21 cellular contexts compared by ENCODE assay signal in genomic region chr16:11774065-11774626, GRCh38. TPM values are rescaled to one million over a fixed set of nuclear protein-coding genes. Genes with fewer than 3 reads are reported as not detected.
DNase-seq lines count a peak whose midpoint lies in the region; ATAC-seq, FAIRE-seq and TF ChIP-seq lines count a peak whose summit lies in the region.
"Had no signal": no experiment of that assay in that cellular context is flagged by ENCODE, and none has a peak within 500 bp of the region (broad histone marks: within the 10 kb centered on the region; RNA-seq: fewer than 3 reads in every experiment).

No MANE protein-coding gene starts in this region.

- DNase-seq in activated T-cell treated with anti-CD3 and anti-CD28 coated beads, Interleukin-2, amount 50 U/mL, for 24 hours, result no peak
- DNase-seq in activated T-cell treated with anti-CD3 and anti-CD28 coated beads, Interleukin-2, amount 50 U/mL, for 1 hour, result no peak
- DNase-seq in GM12891 (ENCODE audit: insufficient read length, low spot score) (no peak), Karpas-422 (no peak), memory B cell (ENCODE audit: low spot score in 2 of 2) (no peak), nephron progenitor cell (no peak)
- DNase-seq: activated CD4-positive, alpha-beta T cell treated with anti-CD3 and anti-CD28 coated beads, Interleukin-2, amount 10 ng/mL, durations not matched to agents 7 days and 5 days; activated naive CD4-positive, alpha-beta T cell treated with anti-CD3 and anti-CD28 coated beads, Interleukin-2, amount 10 ng/mL, durations not matched to agents 7 days and 5 days; aorta; mammary epithelial cell; NCI-H1048; NCI-H187 treated with DMSO at 0.1 percent for 48 hours; Right ventricle myocardium superior; stimulated activated CD4-positive, alpha-beta T cell treated with anti-CD3 and anti-CD28 coated beads, Interleukin-4, amount 100 ng/mL, for 1 hour; upper lobe of left lung had no signal

- H3K9me3 Mint-ChIP-seq in activated T-cell treated with anti-CD3 and anti-CD28 coated beads, Interleukin-2, amount 50 U/mL, for 24 hours, result no peaks in the 10 kb centered on the region
- H3K9me3 Mint-ChIP-seq in memory B cell, result no peaks in the 10 kb centered on the region
- H3K9me3 Mint-ChIP-seq in nephron progenitor cell, result no peaks in the 10 kb centered on the region
- H3K9me3 Mint-ChIP-seq: activated CD4-positive, alpha-beta T cell treated with anti-CD3 and anti-CD28 coated beads, Interleukin-2, amount 10 ng/mL, durations not matched to agents 7 days and 5 days; activated naive CD4-positive, alpha-beta T cell treated with anti-CD3 and anti-CD28 coated beads, Interleukin-2, amount 10 ng/mL, durations not matched to agents 7 days and 5 days; dendritic cell treated with granulocyte-macrophage colony-stimulating factor and Interleukin-4, amounts not matched to agents 40 ng/mL and 50 ng/mL, for 4 days had no signal

- peaks cover 11% of the 10 kb centered on the region for H3K4me1 Mint-ChIP-seq in activated T-cell treated with anti-CD3 and anti-CD28 coated beads, Interleukin-2, amount 50 U/mL, for 24 hours (ENCODE audit: low read depth)
- H3K4me1 Mint-ChIP-seq in memory B cell, result peaks cover 5% of the 10 kb centered on the region
- H3K4me1 Mint-ChIP-seq in nephron progenitor cell, result no peaks in the 10 kb centered on the region

- ATAC-seq in memory B cell (ENCODE audit: low read depth), result no peak
- no peak for ATAC-seq in HG03045 (IDR thresholded peaks at IDR 0.05; ENCODE audit: unreplicated experiment)
- ATAC-seq in GM18502 (IDR thresholded peaks at IDR 0.05; ENCODE audit: poor library complexity, unreplicated experiment), result no peak
- ATAC-seq: A549 had no signal

- H3K27ac ChIP-seq in Karpas-422 (ENCODE audit: low read length), result 0 out of 2 replicates have a peak overlapping the region, but pooled peaks have one; percentile 30
- H3K27ac ChIP-seq: A549, upper lobe of left lung had no signal

- H3K36me3 Mint-ChIP-seq in activated T-cell treated with anti-CD3 and anti-CD28 coated beads, Interleukin-2, amount 50 U/mL, for 24 hours (ENCODE audit: low read depth), result peaks cover 88% of the 10 kb centered on the region
- peaks cover 16% of the 10 kb centered on the region for H3K36me3 Mint-ChIP-seq in memory B cell
- H3K36me3 Mint-ChIP-seq in nephron progenitor cell (ENCODE audit: low read depth), result peaks cover 62% of the 10 kb centered on the region

- H3K79me2 ChIP-seq in Karpas-422 (ENCODE audit: low read length), result peaks cover 23% of the 10 kb centered on the region

- H3K4me3 Mint-ChIP-seq in activated T-cell treated with anti-CD3 and anti-CD28 coated beads, Interleukin-2, amount 50 U/mL, for 24 hours, result no peak overlapping the region
- no peak overlapping the region for H3K4me3 Mint-ChIP-seq in memory B cell
- H3K4me3 Mint-ChIP-seq in nephron progenitor cell, result no peak overlapping the region
- H3K4me3 Mint-ChIP-seq: activated CD4-positive, alpha-beta T cell treated with anti-CD3 and anti-CD28 coated beads, Interleukin-2, amount 10 ng/mL, durations not matched to agents 7 days and 5 days; activated naive CD4-positive, alpha-beta T cell treated with anti-CD3 and anti-CD28 coated beads, Interleukin-2, amount 10 ng/mL, durations not matched to agents 7 days and 5 days; dendritic cell treated with granulocyte-macrophage colony-stimulating factor and Interleukin-4, amounts not matched to agents 40 ng/mL and 50 ng/mL, for 4 days had no signal

- H3K36me3 ChIP-seq in Karpas-422 (ENCODE audit: insufficient read depth, low read length), result peaks cover 33% of the 10 kb centered on the region; the same call in 1 of the 2 replicates

- no peak for TF ChIP-seq CTCF in nephron progenitor cell (IDR thresholded peaks at IDR 0.05)

- no peaks in the 10 kb centered on the region for H3K27me3 Mint-ChIP-seq in activated T-cell treated with anti-CD3 and anti-CD28 coated beads, Interleukin-2, amount 50 U/mL, for 24 hours
- H3K27me3 Mint-ChIP-seq in memory B cell (no peaks in the 10 kb centered on the region), nephron progenitor cell (ENCODE audit: low read depth, poor library complexity) (no peaks in the 10 kb centered on the region)
- H3K27me3 Mint-ChIP-seq: activated CD4-positive, alpha-beta T cell treated with anti-CD3 and anti-CD28 coated beads, Interleukin-2, amount 10 ng/mL, durations not matched to agents 7 days and 5 days; activated naive CD4-positive, alpha-beta T cell treated with anti-CD3 and anti-CD28 coated beads, Interleukin-2, amount 10 ng/mL, durations not matched to agents 7 days and 5 days; dendritic cell treated with granulocyte-macrophage colony-stimulating factor and Interleukin-4, amounts not matched to agents 40 ng/mL and 50 ng/mL, for 4 days had no signal

- no peak overlapping the region for H3K4me2 ChIP-seq in Karpas-422 (ENCODE audit: low read depth, low read length, poor library complexity, severe bottlenecking)
- H3K4me2 ChIP-seq: A549 had no signal

- no peak overlapping the region for H3K4me3 ChIP-seq in Karpas-422 (ENCODE audit: low read length)
- H3K4me3 ChIP-seq: A549, upper lobe of left lung had no signal

- no peak overlapping the region for H2AFZ ChIP-seq in Karpas-422 (ENCODE audit: low read length)

- H3K27ac Mint-ChIP-seq in activated T-cell treated with anti-CD3 and anti-CD28 coated beads, Interleukin-2, amount 50 U/mL, for 24 hours, result peak overlapping the region; percentile 61
- H3K27ac Mint-ChIP-seq in memory B cell, result peak overlapping the region; percentile 74
- no peak overlapping the region for H3K27ac Mint-ChIP-seq in nephron progenitor cell
- H3K27ac Mint-ChIP-seq: activated CD4-positive, alpha-beta T cell treated with anti-CD3 and anti-CD28 coated beads, Interleukin-2, amount 10 ng/mL, durations not matched to agents 7 days and 5 days; activated naive CD4-positive, alpha-beta T cell treated with anti-CD3 and anti-CD28 coated beads, Interleukin-2, amount 10 ng/mL, durations not matched to agents 7 days and 5 days had no signal

- no peaks in the 10 kb centered on the region for H3K27me3 ChIP-seq in Karpas-422 (ENCODE audit: low read length)
- H3K27me3 ChIP-seq: upper lobe of left lung had no signal

- peaks cover 26% of the 10 kb centered on the region for H3K4me1 ChIP-seq in Karpas-422 (ENCODE audit: low read length)
- H3K4me1 ChIP-seq: A549, upper lobe of left lung had no signal

- H3K9me2 ChIP-seq in Karpas-422 (replicated peaks; ENCODE audit: insufficient read depth, low read length), result no peaks in the 10 kb centered on the region

- FAIRE-seq in GM12891 (lab: Jason Lieb, UNC), result no peak
- FAIRE-seq: A549, HTR-8/SVneo, TTC549 had no signal

- H4K20me1 ChIP-seq in Karpas-422 (ENCODE audit: insufficient read depth, low read depth, low read length), result no peaks in the 10 kb centered on the region

- TF ChIP-seq POLR2A in GM12891 (IDR thresholded peaks at IDR 0.05; ENCODE audit: low read depth, low read length), result no peak

- no peaks in the 10 kb centered on the region for H3K9me3 ChIP-seq in Karpas-422 (ENCODE audit: low read length)
- H3K9me3 ChIP-seq: A549, upper lobe of left lung had no signal

- no peak overlapping the region for H3K9ac ChIP-seq in Karpas-422 (ENCODE audit: low read length)

TF ChIP-seq in GM12891, 5 proteins besides CTCF, POLR2A, EP300 and RAD21:
- TF ChIP-seq POU2F2 (IDR thresholded peaks at IDR 0.05; ENCODE audit: low read depth, low read length) (no peak), POLR2AphosphoS5 (IDR thresholded peaks at IDR 0.05; ENCODE audit: low read depth, low read length) (no peak), SPI1 (IDR thresholded peaks at IDR 0.05; ENCODE audit: low read depth, low read length) (peak; percentile 56; the same call in 1 of the 2 replicates), TAF1 (IDR thresholded peaks at IDR 0.05; ENCODE audit: low read depth, low read length) (no peak), PAX5 (IDR thresholded peaks at IDR 0.05; ENCODE audit: insufficient read depth, low read length, severe bottlenecking) (no peak)

RNA-seq across cellular contexts. Expression of gene ZC3H7A, which starts 22.9 kb away (rescaled TPM):
- polyA plus RNA-seq in GM12891 (2012; ENCODE audit: low read depth, missing spikeins), result 57.8 TPM
- 28.4 and 54.9 TPM in 2 replicates for total RNA-seq in Karpas-422 (2014; rRNA removed; shearing (Covaris generic); ENCODE audit: low replicate concordance)

RNA-seq across cellular contexts. Expression of gene TXNDC11, which starts 31.5 kb away (rescaled TPM):
- 31.7 TPM for polyA plus RNA-seq in GM12891 (2012; ENCODE audit: low read depth, missing spikeins)
- total RNA-seq in Karpas-422 (2014; rRNA removed; shearing (Covaris generic); ENCODE audit: low replicate concordance), result 28.5 and 49.6 TPM in 2 replicates
